In genomic region chr6:6758915-6759654, GRCh38 we compare ENCODE assay signal across 8 cellular contexts.
DNase-seq lines count a peak whose midpoint lies in the region; ATAC-seq and TF ChIP-seq lines count a peak whose summit lies in the region.

No MANE protein-coding gene starts in this region.

- H3K36me3 Mint-ChIP-seq in CD4-positive, alpha-beta T cell (ENCODE audit: low read depth), result no peaks in the 10 kb centered on the region

- CTCF ChIA-PET in CD4-positive, alpha-beta T cell (lab: Charles Lee), result interaction anchor here (1.0 to 1.4 kb wide), 3 partner anchors 9 to 49 kb away, joined by 3 to 4 read pairs (median 3); no protein-coding TSS in a partner anchor

- H3K36me3 ChIP-seq in skeletal muscle tissue (ENCODE audit: control insufficient read depth in 3 of 3, insufficient read depth in 3 of 3, low read length in 3 of 3), result no peaks in the 10 kb centered on the region

- intact Hi-C loops in CD4-positive, alpha-beta T cell (cut with DNase I, micrococcal nuclease), result loop anchor here in 1 of 2 experiments (1.0 kb wide), 1 partner anchor 484 kb away; no protein-coding TSS in a partner anchor

- no peak overlapping the region for H3K27ac ChIP-seq in CD4-positive, alpha-beta T cell (ENCODE audit: low read depth, low read length)
- peak overlapping the region; percentile 33 for H3K27ac ChIP-seq in skeletal muscle tissue (ENCODE audit: low read depth, low read length)

- peak; percentile 43 for ATAC-seq in CD4-positive, alpha-beta T cell (ENCODE audit: poor library complexity)
- ATAC-seq in GM18870 (IDR thresholded peaks at IDR 0.05; ENCODE audit: unreplicated experiment) (peak; percentile 86), HG03103 (IDR thresholded peaks at IDR 0.05; ENCODE audit: low read depth, unreplicated experiment) (peak; percentile 83)

- no peak overlapping the region for H3K27ac Mint-ChIP-seq in CD4-positive, alpha-beta T cell

- no peak overlapping the region for H3K4me3 ChIP-seq in astrocyte of the spinal cord (ENCODE audit: low read depth, low read length)
- peak overlapping the region; percentile 36 for H3K4me3 ChIP-seq in iPS-18c (ENCODE audit: insufficient read depth, low read depth, low read length)
- H3K4me3 ChIP-seq in skeletal muscle tissue (ENCODE audit: low read length in 3 of 3), result peak overlapping the region; percentile 1 to 24 (median 17)

- peaks cover 9 to 11% (median 11%) of the 10 kb centered on the region in 3 donors for H3K4me1 ChIP-seq in skeletal muscle tissue (ENCODE audit: control insufficient read depth in 3 of 3, insufficient read depth in 3 of 3, low read length in 3 of 3)

- H3K27me3 ChIP-seq in CD4-positive, alpha-beta T cell (ENCODE audit: control insufficient read depth, insufficient read depth, low read length), result no peaks in the 10 kb centered on the region
- no peaks in the 10 kb centered on the region for H3K27me3 ChIP-seq in skeletal muscle tissue (ENCODE audit: control insufficient read depth in 3 of 3, insufficient read depth in 3 of 3, low read length in 3 of 3)

- no peak overlapping the region for H3K4me3 Mint-ChIP-seq in CD4-positive, alpha-beta T cell

- H3K4me1 Mint-ChIP-seq in CD4-positive, alpha-beta T cell (ENCODE audit: low read depth), result no peaks in the 10 kb centered on the region

- POLR2A ChIA-PET in CD4-positive, alpha-beta T cell (lab: Charles Lee), result no interaction called here

- no peaks in the 10 kb centered on the region for H3K9me3 Mint-ChIP-seq in CD4-positive, alpha-beta T cell

- TF ChIP-seq CTCF in CD4-positive, alpha-beta T cell (IDR thresholded peaks at IDR 0.05), result peak; percentile 41
- TF ChIP-seq CTCF in astrocyte of the spinal cord (IDR thresholded peaks at IDR 0.05; ENCODE audit: low read depth, low read length), result peak; percentile 67

- DNase-seq in CD4-positive, alpha-beta T cell, result peak in 2 of 10 experiments; percentile 12
- DNase-seq in NCI-H460 (ENCODE audit: extremely low read depth, low read depth) (peak; percentile 40), astrocyte of the spinal cord (ENCODE audit: low read depth, low spot score) (peak; percentile 68), cerebellar nuclear complex (lab: John Stamatoyannopoulos, UW) (no peak)

- peak overlapping the region in 2 of 3 donors; percentile 61 to 68 for H3K9ac ChIP-seq in skeletal muscle tissue (ENCODE audit: low read depth in 1 of 3, low read length in 3 of 3)

- in situ Hi-C loops in astrocyte of the spinal cord (cut with HindIII; ENCODE audit: low sequenced_read_pairs), result no loop called here

- no peaks in the 10 kb centered on the region for H3K9me3 ChIP-seq in CD4-positive, alpha-beta T cell (ENCODE audit: control insufficient read depth, low read length)
- H3K9me3 ChIP-seq in iPS-18c (ENCODE audit: control insufficient read depth, insufficient read depth, low read length), result no peaks in the 10 kb centered on the region
- no peaks in the 10 kb centered on the region for H3K9me3 ChIP-seq in skeletal muscle tissue (ENCODE audit: control insufficient read depth in 3 of 3, low read length in 3 of 3)

- H3K27me3 Mint-ChIP-seq in CD4-positive, alpha-beta T cell, result no peaks in the 10 kb centered on the region

Comparison
In these comparisons a context has a peak if more than half of its experiments do, and no peak if none do; other contexts are left out.
1. DNase-seq: peak in NCI-H460 (single experiment) and astrocyte of the spinal cord (single experiment); none in cerebellar nuclear complex (0 of 2).
2. Peak in every context shown above with its lines, with median percentiles within 50 percentile points of each other: ATAC-seq.